In genomic region chr10:4352566-4352961, GRCh38 we compare ENCODE assay signal across 13 cellular contexts.
A peak's percentile ranks its signal among the peaks of the same experiment; 100 is the strongest.
DNase-seq lines count a peak whose midpoint lies in the region; ATAC-seq, FAIRE-seq and TF ChIP-seq lines count a peak whose summit lies in the region.
"Had no signal": no experiment of that assay in that cellular context is flagged by ENCODE, and none has a peak within 500 bp of the region (broad histone marks: within the 10 kb centered on the region; RNA-seq: fewer than 3 reads in every experiment).

No MANE protein-coding gene starts in this region.

- H3K27ac ChIP-seq in endothelial cell of umbilical vein (ENCODE audit: insufficient read depth, low read depth, low read length) (peak overlapping the region; percentile 94), lung (ENCODE audit: low read depth in 1 of 2, low read length in 1 of 2) (no peak overlapping the region), thyroid gland (peak overlapping the region in 2 of 3 donors; percentile 37 to 42), foreskin keratinocyte (no peak overlapping the region)
- H3K27ac ChIP-seq: C4-2B had no signal

- TF ChIP-seq CTCF in endothelial cell of umbilical vein (IDR thresholded peaks at IDR 0.05; ENCODE audit: extremely low read depth in 1 of 2, insufficient read depth in 1 of 2, low read depth in 1 of 2, low read length in 2 of 2) (no peak), lung (IDR thresholded peaks at IDR 0.05; ENCODE audit: control extremely low read depth, extremely low read depth) (no peak), thyroid gland (IDR thresholded peaks at IDR 0.05) (no peak), GM20000 (IDR thresholded peaks at IDR 0.05; ENCODE audit: extremely low read depth, missing control alignments) (no peak), foreskin keratinocyte (conservative IDR thresholded peaks at IDR 0.05) (no peak)

- peaks cover 35% of the 10 kb centered on the region for H3K27me3 Mint-ChIP-seq in T-helper 17 cell
- H3K27me3 Mint-ChIP-seq: activated CD4-positive, alpha-beta memory T cell treated with anti-CD3 and anti-CD28 coated beads, Interleukin-2, amount 10 ng/mL, durations not matched to agents 7 days and 5 days had no signal

- no TSS peak for BruUV-seq in endothelial cell of umbilical vein (replicated peaks; lab: Mats Ljungman, UMichigan)

- peaks cover 5% of the 10 kb centered on the region for H3K4me1 Mint-ChIP-seq in T-helper 17 cell

- H3K9ac ChIP-seq in endothelial cell of umbilical vein (replicated peaks; ENCODE audit: extremely low read depth, insufficient read depth, low read length), result no peak overlapping the region

- H3K27ac Mint-ChIP-seq in T-helper 17 cell, result no peak overlapping the region
- H3K27ac Mint-ChIP-seq: activated CD4-positive, alpha-beta memory T cell treated with anti-CD3 and anti-CD28 coated beads, Interleukin-2, amount 10 ng/mL, durations not matched to agents 7 days and 5 days; activated naive CD4-positive, alpha-beta T cell treated with anti-CD3 and anti-CD28 coated beads, Interleukin-2, amount 50 U/mL, for 24 hours had no signal

- no peak overlapping the region for H2AFZ ChIP-seq in endothelial cell of umbilical vein (ENCODE audit: low read depth, low read length)

- intact Hi-C loops in endothelial cell of umbilical vein (cut with micrococcal nuclease), result loop anchor here (5.0 to 10.0 kb wide), 6 partner anchors 305 to 1158 kb away; no protein-coding TSS in a partner anchor
- intact Hi-C loops in thyroid gland (cut with DNase I), result no loop called here

- H3K4me2 ChIP-seq in endothelial cell of umbilical vein (ENCODE audit: insufficient read depth, low read length), result no peak overlapping the region

- H3K4me1 ChIP-seq in endothelial cell of umbilical vein (ENCODE audit: control insufficient read depth, extremely low read depth, insufficient read depth, low read length) (peaks cover 51% of the 10 kb centered on the region), lung (ENCODE audit: control insufficient read depth in 2 of 2, insufficient read depth in 2 of 2, low read length in 2 of 2) (no peaks in the 10 kb centered on the region), thyroid gland (peaks cover 19 to 32% of the 10 kb centered on the region in 2 donors), foreskin keratinocyte (peaks cover 34% of the 10 kb centered on the region)

- no peaks in the 10 kb centered on the region for H4K20me1 ChIP-seq in endothelial cell of umbilical vein (replicated peaks; ENCODE audit: control insufficient read depth, extremely low read depth, insufficient read depth, low read length)

- H3K4me3 Mint-ChIP-seq in T-helper 17 cell, result no peak overlapping the region
- H3K4me3 Mint-ChIP-seq: activated CD4-positive, alpha-beta memory T cell treated with anti-CD3 and anti-CD28 coated beads, Interleukin-2, amount 10 ng/mL, durations not matched to agents 7 days and 5 days; activated naive CD4-positive, alpha-beta T cell treated with anti-CD3 and anti-CD28 coated beads, Interleukin-2, amount 50 U/mL, for 24 hours had no signal

- no peaks in the 10 kb centered on the region for H3K9me3 ChIP-seq in endothelial cell of umbilical vein (replicated peaks; ENCODE audit: control insufficient read depth, insufficient read depth, low read length)
- H3K9me3 ChIP-seq in lung (ENCODE audit: control insufficient read depth in 2 of 2, insufficient read depth in 1 of 2, low read length in 1 of 2), result no peaks in the 10 kb centered on the region
- no peaks in the 10 kb centered on the region for H3K9me3 ChIP-seq in thyroid gland
- no peaks in the 10 kb centered on the region for H3K9me3 ChIP-seq in T-helper 17 cell (ENCODE audit: control insufficient read depth, low read length, poor library complexity, severe bottlenecking)

- peak; percentile 68 for DNase-seq in M059J (ENCODE audit: low read depth)
- peak; percentile 48 for DNase-seq in endothelial cell of umbilical vein (ENCODE audit: low read depth, low spot score)
- DNase-seq in lung (ENCODE audit: low spot score), result no peak
- DNase-seq in thyroid gland, result peak; percentile 68 to 79
- no peak for DNase-seq in T-helper 17 cell
- no peak for DNase-seq in GM20000 (ENCODE audit: low spot score)
- no peak for DNase-seq in foreskin keratinocyte
- no peak for DNase-seq in GOT3 (lab: John Stamatoyannopoulos, UW)
- DNase-seq: activated CD4-positive, alpha-beta memory T cell treated with anti-CD3 and anti-CD28 coated beads, Interleukin-2, amount 10 ng/mL, durations not matched to agents 7 days and 5 days; islet precursor cell; NCI-H146 had no signal

- dilution Hi-C loops in endothelial cell of umbilical vein (cut with MboI; ENCODE audit: extremely low pct_ligation_motif_present, low sequenced_read_pairs), result no loop called here

- no peaks in the 10 kb centered on the region for H3K79me2 ChIP-seq in endothelial cell of umbilical vein (ENCODE audit: control insufficient read depth, insufficient read depth, low read length)

- H3K36me3 Mint-ChIP-seq in T-helper 17 cell (ENCODE audit: low read depth), result no peaks in the 10 kb centered on the region
- H3K36me3 Mint-ChIP-seq: activated naive CD4-positive, alpha-beta T cell treated with anti-CD3 and anti-CD28 coated beads, Interleukin-2, amount 50 U/mL, for 24 hours had no signal

- ATAC-seq in lung (ENCODE audit: insufficient read depth, low FRiP score), result peak; percentile 19
- ATAC-seq in T-helper 17 cell, result no peak
- ATAC-seq in foreskin keratinocyte, result no peak

- 55 to 65% methylated on average over 7 of the region's 7 CpGs for WGBS in lung, 2 donors
- WGBS in thyroid gland, 2 donors, result 13 to 22% methylated on average over 7 of the region's 7 CpGs

- H3K36me3 ChIP-seq in endothelial cell of umbilical vein (ENCODE audit: control insufficient read depth in 2 of 2, extremely low read depth in 1 of 2, insufficient read depth in 2 of 2, low read length in 2 of 2) (no peaks in the 10 kb centered on the region), lung (ENCODE audit: control insufficient read depth in 2 of 2, insufficient read depth in 2 of 2, low read length in 2 of 2) (no peaks in the 10 kb centered on the region), thyroid gland (no peaks in the 10 kb centered on the region)

- no peak for TF ChIP-seq POLR2A in endothelial cell of umbilical vein (IDR thresholded peaks at IDR 0.05; ENCODE audit: low read depth, low read length)
- TF ChIP-seq POLR2A in thyroid gland (IDR thresholded peaks at IDR 0.05), result no peak

- H3K27me3 ChIP-seq in endothelial cell of umbilical vein (ENCODE audit: control insufficient read depth in 2 of 2, insufficient read depth in 2 of 2, low read length in 2 of 2) (no peaks in the 10 kb centered on the region), lung (ENCODE audit: control insufficient read depth, insufficient read depth) (no peaks in the 10 kb centered on the region), thyroid gland (no peaks in the 10 kb centered on the region), foreskin keratinocyte (no peaks in the 10 kb centered on the region)

- H3K9me1 ChIP-seq in endothelial cell of umbilical vein (replicated peaks; ENCODE audit: control insufficient read depth, extremely low read depth, insufficient read depth, low read length), result no peaks in the 10 kb centered on the region

- CTCF ChIA-PET in endothelial cell of umbilical vein (lab: Charles Lee), result interaction anchor here (1.3 kb wide), 1 partner anchor 98 kb away, joined by 3 read pairs; no protein-coding TSS in a partner anchor

- H3K4me3 ChIP-seq in endothelial cell of umbilical vein (replicated peaks in 1 of 3; ENCODE audit: insufficient read depth in 1 of 3, low read depth in 1 of 3, low read length in 3 of 3) (no peak overlapping the region), lung (no peak overlapping the region), thyroid gland (replicated peaks in 1 of 3) (no peak overlapping the region)

- POLR2A ChIA-PET in endothelial cell of umbilical vein (lab: Charles Lee), result no interaction called here

- FAIRE-seq in endothelial cell of umbilical vein (lab: Jason Lieb, UNC), result no peak

TF ChIP-seq in endothelial cell of umbilical vein, 7 proteins besides CTCF, POLR2A, EP300 and RAD21:
- TF ChIP-seq FOS (IDR thresholded peaks at IDR 0.05; ENCODE audit: borderline replicate concordance, insufficient read depth, low read length), result no peak
- TF ChIP-seq POLR2AphosphoS5 (IDR thresholded peaks at IDR 0.05; ENCODE audit: insufficient read depth, low read depth, low read length), result no peak
- no peak for TF ChIP-seq EZH2 (IDR thresholded peaks at IDR 0.05; ENCODE audit: borderline replicate concordance, low read depth, low read length, severe bottlenecking)
- no peak for TF ChIP-seq GATA2 (IDR thresholded peaks at IDR 0.05; ENCODE audit: insufficient read depth, insufficient read length, low read depth, low read length)
- TF ChIP-seq JUN (IDR thresholded peaks at IDR 0.05; ENCODE audit: borderline replicate concordance, insufficient read depth, insufficient read length, low read depth), result no peak
TF ChIP-seq in endothelial cell of umbilical vein: peak in this region for 0.

Comparison
In these comparisons a context has a peak if more than half of its experiments do, and no peak if none do; other contexts are left out.
1. DNase-seq: peak in M059J (single experiment), endothelial cell of umbilical vein (single experiment) and thyroid gland (2 of 2); none in lung (single experiment), T-helper 17 cell (0 of 3), GM20000 (single experiment), foreskin keratinocyte (0 of 2) and GOT3 (single experiment).
2. H3K27ac ChIP-seq: peak in endothelial cell of umbilical vein (single experiment) and thyroid gland (2 of 3); none in lung (0 of 2) and foreskin keratinocyte (single experiment).